ENCODE assay signal across 8 cellular contexts in genomic region chr2:241149925-241150659, GRCh38. TPM values are rescaled to one million over a fixed set of nuclear protein-coding genes. Genes with fewer than 3 reads are reported as not detected.
A peak's percentile ranks its signal among the peaks of the same experiment; 100 is the strongest.
DNase-seq lines count a peak whose midpoint lies in the region; ATAC-seq and TF ChIP-seq lines count a peak whose summit lies in the region.

Gene PPP1R7, plus strand, starts transcription at chr2:241150467. Its CDS starts 29 bp downstream, at chr2:241150496.

- H3K4me1 ChIP-seq in gastroesophageal sphincter (peaks cover 0 to 32% (median 3%) of the 10 kb centered on the region in 3 donors), suprapubic skin (peaks cover 32% of the 10 kb centered on the region)

- peak within 1 kb of the TSS; percentile 92 for H3K4me3 ChIP-seq in GM08714 (ENCODE audit: low read length)
- H3K4me3 ChIP-seq in NB4 (ENCODE audit: low read depth, low read length): peak within 1 kb of the TSS; percentile 95
- H3K4me3 ChIP-seq in SK-N-MC: peak within 1 kb of the TSS; percentile 92
- H3K4me3 ChIP-seq in gastroesophageal sphincter: peak within 1 kb of the TSS; percentile 82 to 86
- H3K4me3 ChIP-seq in suprapubic skin: peak within 1 kb of the TSS; percentile 88

- no peak for TF ChIP-seq EP300 in gastroesophageal sphincter (IDR thresholded peaks at IDR 0.05)
- TF ChIP-seq EP300 in suprapubic skin (IDR thresholded peaks at IDR 0.05): no peak

- CTCF ChIA-PET in activated naive CD4-positive, alpha-beta T cell treated with anti-CD3 and anti-CD28 coated beads, Interleukin-2, amount 10 ng/mL, durations not matched to agents 7 days and 5 days (lab: Charles Lee): interaction anchor here (0.9 to 1.4 kb wide), 3 partner anchors 54 to 165 kb away, joined by 3 read pairs; partner anchors contain the start of gene HDLBP

- H3K27ac ChIP-seq in SK-N-MC: no peak within 1 kb of the TSS
- H3K27ac ChIP-seq in gastroesophageal sphincter: peak within 1 kb of the TSS; percentile 41 to 88 (median 83)
- H3K27ac ChIP-seq in suprapubic skin: peak within 1 kb of the TSS; percentile 80

- H3K9me3 ChIP-seq in SK-N-MC (ENCODE audit: low read depth, low read length): no peaks in the 10 kb centered on the region
- H3K9me3 ChIP-seq in gastroesophageal sphincter: no peaks in the 10 kb centered on the region
- H3K9me3 ChIP-seq in suprapubic skin: no peaks in the 10 kb centered on the region

- TF ChIP-seq POLR2A in NB4 (IDR thresholded peaks at IDR 0.05; ENCODE audit: extremely low read depth, insufficient read length): peak; percentile 47
- peak; percentile 60 to 69 for TF ChIP-seq POLR2A in gastroesophageal sphincter (IDR thresholded peaks at IDR 0.05)
- peak in 1 of 2 donors; percentile 74 for TF ChIP-seq POLR2A in suprapubic skin (IDR thresholded peaks at IDR 0.05)

- peak within 1 kb of the TSS; percentile 95 for H3K4me3 Mint-ChIP-seq in HFFc6
- H3K4me3 Mint-ChIP-seq in activated naive CD4-positive, alpha-beta T cell treated with anti-CD3 and anti-CD28 coated beads, Interleukin-2, amount 10 ng/mL, durations not matched to agents 7 days and 5 days: peak within 1 kb of the TSS; percentile 98

- 1% methylated on average over 11 of the region's 73 CpGs; no CpG with 5 or more reads in 1 of the 2 donors for WGBS in gastroesophageal sphincter (ENCODE audit: low coverage in 1 of 2), 2 donors
- WGBS in suprapubic skin: 0% methylated on average over 1 of the region's 73 CpGs

- peaks cover 9% of the 10 kb centered on the region; the same call in 1 of the 2 replicates for H3K36me3 Mint-ChIP-seq in HFFc6 (ENCODE audit: low read depth)
- peaks cover 22% of the 10 kb centered on the region for H3K36me3 Mint-ChIP-seq in activated naive CD4-positive, alpha-beta T cell treated with anti-CD3 and anti-CD28 coated beads, Interleukin-2, amount 10 ng/mL, durations not matched to agents 7 days and 5 days

- H3K27ac Mint-ChIP-seq in HFFc6: peak within 1 kb of the TSS; percentile 92
- H3K27ac Mint-ChIP-seq in activated naive CD4-positive, alpha-beta T cell treated with anti-CD3 and anti-CD28 coated beads, Interleukin-2, amount 10 ng/mL, durations not matched to agents 7 days and 5 days: peak within 1 kb of the TSS; percentile 97

- ATAC-seq in gastroesophageal sphincter: peak; percentile 98

- H3K9ac ChIP-seq in SK-N-MC (ENCODE audit: insufficient read length): peak within 1 kb of the TSS; percentile 82

- H3K36me3 ChIP-seq in SK-N-MC (ENCODE audit: insufficient read depth, low read length) (no peaks in the 10 kb centered on the region), gastroesophageal sphincter (peaks cover 0 to 20% of the 10 kb centered on the region in 2 donors), suprapubic skin (peaks cover 13% of the 10 kb centered on the region)

- peaks cover 53% of the 10 kb centered on the region for H3K4me1 Mint-ChIP-seq in HFFc6 (ENCODE audit: low read depth)
- peaks cover 45% of the 10 kb centered on the region for H3K4me1 Mint-ChIP-seq in activated naive CD4-positive, alpha-beta T cell treated with anti-CD3 and anti-CD28 coated beads, Interleukin-2, amount 10 ng/mL, durations not matched to agents 7 days and 5 days

- peak; percentile 92 for DNase-seq in HFFc6
- DNase-seq in NB4 (ENCODE audit: low read depth): peak; percentile 97
- peak; percentile 74 for DNase-seq in SK-N-MC (ENCODE audit: low read depth, low spot score)
- peak; percentile 97 for DNase-seq in activated naive CD4-positive, alpha-beta T cell treated with anti-CD3 and anti-CD28 coated beads, Interleukin-2, amount 10 ng/mL, durations not matched to agents 7 days and 5 days
- DNase-seq in nucleus accumbens (lab: John Stamatoyannopoulos, UW): peak; percentile 38 to 97 (median 91)
- peak; percentile 96 to 98 for DNase-seq in suprapubic skin (ENCODE audit: low spot score in 2 of 2)

- H3K27me3 Mint-ChIP-seq in HFFc6 (ENCODE audit: insufficient read depth): peaks cover 2% of the 10 kb centered on the region
- no peaks in the 10 kb centered on the region for H3K27me3 Mint-ChIP-seq in activated naive CD4-positive, alpha-beta T cell treated with anti-CD3 and anti-CD28 coated beads, Interleukin-2, amount 10 ng/mL, durations not matched to agents 7 days and 5 days

- H3K27me3 ChIP-seq in gastroesophageal sphincter: no peaks in the 10 kb centered on the region
- no peaks in the 10 kb centered on the region for H3K27me3 ChIP-seq in suprapubic skin

- TF ChIP-seq CTCF in HFFc6 (IDR thresholded peaks at IDR 0.05): no peak; the same call in 1 of the 2 replicates
- no peak for TF ChIP-seq CTCF in NB4 (IDR thresholded peaks at IDR 0.05; ENCODE audit: low read depth, low read length)
- peak in 1 of 4 experiments; percentile 26 for TF ChIP-seq CTCF in gastroesophageal sphincter (IDR thresholded peaks at IDR 0.05)
- TF ChIP-seq CTCF in suprapubic skin (IDR thresholded peaks at IDR 0.05): no peak

- no peaks in the 10 kb centered on the region for H3K9me3 Mint-ChIP-seq in HFFc6
- H3K9me3 Mint-ChIP-seq in activated naive CD4-positive, alpha-beta T cell treated with anti-CD3 and anti-CD28 coated beads, Interleukin-2, amount 10 ng/mL, durations not matched to agents 7 days and 5 days: no peaks in the 10 kb centered on the region

RNA-seq across cellular contexts. Expression of gene PPP1R7, which starts in this region (rescaled TPM):
- 100 to 1,000 TPM in 3 of 6 experiments, 10 to 100 TPM in 3; 90.6 to 117 (median 103) TPM for total RNA-seq in HFFc6 (2021; fragmentation: NEBNext Ultra II Directional; extraction: Animal tissue kit (Norgen Biotek cat#: 25700))
- total RNA-seq in gastroesophageal sphincter (10 to 100 TPM; 62.3 to 90.7 (median 73.3) TPM), suprapubic skin (100 to 1,000 TPM in 1 of 4 donors, 10 to 100 TPM in 3; 37.8 to 104 (median 44.4) TPM)
